16 cellular contexts compared by ENCODE assay signal in the genomic region with DNA sequence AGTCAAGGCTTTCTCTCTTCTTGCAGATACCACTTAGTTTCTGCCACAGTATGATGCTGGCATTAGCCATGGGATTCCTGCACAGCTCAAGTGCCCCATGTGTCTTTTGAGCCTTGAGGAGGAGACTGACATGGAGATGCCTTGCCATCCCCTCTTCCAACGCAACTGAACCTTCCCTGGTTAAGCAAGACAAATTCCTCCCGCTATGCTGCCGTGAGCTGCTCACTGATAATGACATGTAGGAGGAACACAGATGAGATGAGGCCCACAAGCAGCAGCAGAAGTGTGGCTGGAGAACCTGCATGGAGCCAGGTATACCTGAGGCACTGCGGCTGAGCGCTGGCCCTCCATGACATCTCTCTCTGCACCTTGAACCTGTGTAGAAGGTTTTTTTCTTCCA. TPM values are rescaled to one million over a fixed set of nuclear protein-coding genes. Genes with fewer than 3 reads are reported as not detected.
DNase-seq lines count a peak whose midpoint lies in the region; ATAC-seq, FAIRE-seq and TF ChIP-seq lines count a peak whose summit lies in the region.
"Had no signal": no experiment of that assay in that cellular context is flagged by ENCODE, and none has a peak within 500 bp of the region (broad histone marks: within the 10 kb centered on the region; RNA-seq: fewer than 3 reads in every experiment).

No MANE protein-coding gene starts in this region.

- H3K9ac ChIP-seq in OCI-LY3 (ENCODE audit: low read length), result no peak overlapping the region

- H4K20me1 ChIP-seq in OCI-LY3 (ENCODE audit: insufficient read depth, low read length), result no peaks in the 10 kb centered on the region

- no peak overlapping the region for H3K4me2 ChIP-seq in OCI-LY3 (ENCODE audit: low read length)

- FAIRE-seq in urothelium cell line (lab: Jason Lieb, UNC), result peak; percentile 87
- FAIRE-seq: HTR-8/SVneo had no signal

- H3K27ac ChIP-seq in OCI-LY3 (ENCODE audit: low read length), result no peak overlapping the region
- H3K27ac ChIP-seq: 22Rv1 had no signal

- DNase-seq in activated CD8-positive, alpha-beta memory T cell treated with anti-CD3 and anti-CD28 coated beads, Interleukin-2, amount 50 U/mL, for 48 hours, result peak; percentile 20
- no peak for DNase-seq in activated CD8-positive, alpha-beta memory T cell treated with anti-CD3 and anti-CD28 coated beads for 24 hours
- peak; percentile 32 for DNase-seq in islet precursor cell
- no peak for DNase-seq in urothelium cell line (ENCODE audit: low spot score)
- DNase-seq in Right ventricle myocardium inferior (ENCODE audit: missing footprints), result no peak
- DNase-seq in stimulated activated CD4-positive, alpha-beta T cell treated with anti-CD3 and anti-CD28 coated beads, Interleukin-2, amount 100 ng/mL, for 48 hours, result no peak
- no peak for DNase-seq in middle frontal gyrus (ENCODE audit: extremely low spot score, low spot score)
- DNase-seq: DMS79, GOT3 had no signal

- no peak overlapping the region for H3K4me3 ChIP-seq in OCI-LY3 (ENCODE audit: low read length)

- H3K79me2 ChIP-seq in OCI-LY3 (ENCODE audit: low read length), result no peaks in the 10 kb centered on the region

- intact Hi-C loops in Right ventricle myocardium inferior (cut with DNase I), result no loop called here

- H3K4me1 ChIP-seq in OCI-LY3 (ENCODE audit: low read length), result 0 out of 2 replicates have a peak, but pooled peaks cover 3% of the 10 kb centered on the region

- H3K27me3 ChIP-seq in OCI-LY3 (ENCODE audit: low read depth, low read length), result peaks cover 22% of the 10 kb centered on the region; the same call in 1 of the 2 replicates

- H3K36me3 ChIP-seq in OCI-LY3 (replicated peaks; ENCODE audit: low read depth, low read length), result no peaks in the 10 kb centered on the region

- peak overlapping the region; percentile 55 for H2AFZ ChIP-seq in OCI-LY3 (ENCODE audit: low read depth, low read length)

- H3K9me3 ChIP-seq in OCI-LY3 (ENCODE audit: insufficient read depth, low read length), result no peaks in the 10 kb centered on the region

- no peak for ATAC-seq in Right ventricle myocardium inferior

- no peak for TF ChIP-seq CTCF in OCI-LY3 (IDR thresholded peaks at IDR 0.05; ENCODE audit: low read depth, low read length)

RNA-seq across cellular contexts. Expression of a gene that starts 15.4 kb away (rescaled TPM):
- 239 TPM for total RNA-seq in Right ventricle myocardium inferior
- total RNA-seq: B cell; CD4-positive, alpha-beta T cell; G401 had no signal

RNA-seq across cellular contexts. Expression of a gene that starts 30.8 kb away (rescaled TPM):
- not detected for total RNA-seq in Right ventricle myocardium inferior
- total RNA-seq: B cell; CD4-positive, alpha-beta T cell; G401; HepG2 had no signal

RNA-seq across cellular contexts. Expression of a gene that starts 44.3 kb away (rescaled TPM):
- total RNA-seq in Right ventricle myocardium inferior, result not detected
- total RNA-seq: B cell; CD4-positive, alpha-beta T cell; G401; HepG2 had no signal

RNA-seq across cellular contexts. Expression of a gene that starts 54.5 kb away (rescaled TPM):
- total RNA-seq in Right ventricle myocardium inferior, result 2.7 TPM
- total RNA-seq: G401, HepG2 had no signal

Comparison
In these comparisons a context has a peak if more than half of its experiments do, and no peak if none do; other contexts are left out.
1. DNase-seq: peak in activated CD8-positive, alpha-beta memory T cell treated with anti-CD3 and anti-CD28 coated beads, Interleukin-2, amount 50 U/mL, for 48 hours (single experiment) and islet precursor cell (single experiment); none in activated CD8-positive, alpha-beta memory T cell treated with anti-CD3 and anti-CD28 coated beads for 24 hours (single experiment), urothelium cell line (single experiment), Right ventricle myocardium inferior (single experiment), stimulated activated CD4-positive, alpha-beta T cell treated with anti-CD3 and anti-CD28 coated beads, Interleukin-2, amount 100 ng/mL, for 48 hours (0 of 2) and middle frontal gyrus (single experiment).